Comparison of ENCODE assay signal across 1 cellular context in the genomic region with DNA sequence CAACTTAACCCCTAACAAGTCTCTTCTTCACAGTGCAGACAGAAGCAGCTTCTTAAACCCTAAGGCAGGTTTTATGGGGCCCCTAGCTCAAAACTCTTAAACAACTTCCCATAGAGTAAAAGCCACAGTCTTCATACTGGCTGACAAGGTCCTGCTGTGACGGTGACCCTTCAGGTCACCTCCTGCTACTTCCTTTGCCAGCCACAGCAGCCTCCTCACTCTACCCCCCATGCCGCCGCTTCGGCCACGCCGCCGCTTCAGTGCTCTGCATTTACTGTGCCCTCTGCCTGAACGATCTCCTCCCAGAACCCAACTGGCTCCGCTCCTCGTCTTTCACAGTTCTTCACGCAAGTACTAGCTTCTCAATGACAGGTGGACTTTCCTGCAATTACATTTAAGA.
TF ChIP-seq lines count a peak whose summit lies in the region.

No MANE protein-coding gene starts in this region.

TF ChIP-seq in SK-N-SH, 30 proteins besides CTCF, POLR2A, EP300 and RAD21:
- TF ChIP-seq, protein P1, sequence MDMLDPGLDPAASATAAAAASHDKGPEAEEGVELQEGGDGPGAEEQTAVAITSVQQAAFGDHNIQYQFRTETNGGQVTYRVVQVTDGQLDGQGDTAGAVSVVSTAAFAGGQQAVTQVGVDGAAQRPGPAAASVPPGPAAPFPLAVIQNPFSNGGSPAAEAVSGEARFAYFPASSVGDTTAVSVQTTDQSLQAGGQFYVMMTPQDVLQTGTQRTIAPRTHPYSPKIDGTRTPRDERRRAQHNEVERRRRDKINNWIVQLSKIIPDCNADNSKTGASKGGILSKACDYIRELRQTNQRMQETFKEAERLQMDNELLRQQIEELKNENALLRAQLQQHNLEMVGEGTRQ (IDR thresholded peaks at IDR 0.05; ENCODE audit: borderline replicate concordance, low read depth, low read length), result no peak
- TF ChIP-seq SMC3 (IDR thresholded peaks at IDR 0.05; ENCODE audit: low read depth, low read length) (no peak), MEF2A (IDR thresholded peaks at IDR 0.05; ENCODE audit: borderline replicate concordance, low read depth) (no peak), FOXM1 (IDR thresholded peaks at IDR 0.05; ENCODE audit: low read depth) (no peak), POLR2AphosphoS5 (IDR thresholded peaks at IDR 0.05; ENCODE audit: low read depth, low read length) (no peak), GATA2 (CRISPR knock-in tag; IDR thresholded peaks at IDR 0.05) (no peak), NFIC (IDR thresholded peaks at IDR 0.05; ENCODE audit: borderline replicate concordance) (no peak), JUND (IDR thresholded peaks at IDR 0.05) (no peak), SIN3A (IDR thresholded peaks at IDR 0.05; ENCODE audit: borderline replicate concordance, low read depth, low read length) (no peak), CHD2 (IDR thresholded peaks at IDR 0.05; ENCODE audit: low read length, partially characterized antibody) (no peak), FOSL2 (IDR thresholded peaks at IDR 0.05; ENCODE audit: borderline replicate concordance, low read depth) (no peak), USF1 (IDR thresholded peaks at IDR 0.05; ENCODE audit: borderline replicate concordance, low read depth) (no peak), MXI1 (IDR thresholded peaks at IDR 0.05; ENCODE audit: low read depth, low read length) (no peak), TAF1 (IDR thresholded peaks at IDR 0.05; ENCODE audit: borderline replicate concordance, low read depth, low read length) (no peak), TEAD4 (IDR thresholded peaks at IDR 0.05; ENCODE audit: borderline replicate concordance, insufficient read depth) (no peak), RFX5 (IDR thresholded peaks at IDR 0.05; ENCODE audit: low read length) (no peak)
